ENCODE assay signal across 16 cellular contexts in genomic region chr5:149594206-149594895, GRCh38. TPM values are rescaled to one million over a fixed set of nuclear protein-coding genes. Genes with fewer than 3 reads are reported as not detected.
DNase-seq lines count a peak whose midpoint lies in the region; ATAC-seq and TF ChIP-seq lines count a peak whose summit lies in the region.
"Had no signal": no experiment of that assay in that cellular context is flagged by ENCODE, and none has a peak within 500 bp of the region (broad histone marks: within the 10 kb centered on the region; RNA-seq: fewer than 3 reads in every experiment).

No MANE protein-coding gene starts in this region.

- POLR2A ChIA-PET in PC-9 (lab: Charles Lee; ENCODE audit: unreplicated experiment) = interaction anchor here (0.7 kb wide), 1 partner anchor 196 kb away, joined by 4 read pairs; no protein-coding TSS in a partner anchor

- H3K27me3 Mint-ChIP-seq in type B pancreatic cell = peaks cover 3% of the 10 kb centered on the region

- DNase-seq in PC-9 = no peak
- DNase-seq in dermis microvascular lymphatic vessel endothelial cell (ENCODE audit: low read depth in 2 of 2) = peak; percentile 55 to 69
- no peak for DNase-seq in type B pancreatic cell (ENCODE audit: extremely low spot score, unreplicated experiment)
- no peak for DNase-seq in HuH-7 (ENCODE audit: low spot score)
- no peak for DNase-seq in NCI-H1436 treated with DMSO at 0.1 percent for 48 hours (lab: John Stamatoyannopoulos, UW)
- DNase-seq: BE2C; Calu3; CD4-positive, alpha-beta T cell; DMS53; NCI-H1092 treated with DMSO at 0.1 percent for 48 hours; NCI-H1694; NCI-H2227 treated with DMSO at 0.1 percent for 48 hours; NCI-H524 had no signal

- peak overlapping the region; percentile 15 for H3K27ac Mint-ChIP-seq in type B pancreatic cell
- H3K27ac Mint-ChIP-seq: CD4-positive, alpha-beta T cell had no signal

- peak overlapping the region; percentile 50; the same call in 1 of the 2 replicates for H2AFZ ChIP-seq in PC-9

- no peak for ATAC-seq in GM21526 (IDR thresholded peaks at IDR 0.05; ENCODE audit: low FRiP score, unreplicated experiment)

- no peaks in the 10 kb centered on the region; the same call in 1 of the 2 replicates for H3F3A ChIP-seq in PC-9 (ENCODE audit: insufficient read depth, low read depth)

- intact Hi-C loops in PC-9 (cut with micrococcal nuclease; ENCODE audit: unreplicated experiment) = no loop called here

- TF ChIP-seq CTCF in PC-9 (conservative IDR thresholded peaks at IDR 0.05) = no peak
- TF ChIP-seq CTCF in type B pancreatic cell (conservative IDR thresholded peaks at IDR 0.05) = no peak

- H4K20me1 ChIP-seq in PC-9 (ENCODE audit: insufficient read depth) = no peaks in the 10 kb centered on the region

- 0 out of 2 replicates have a peak overlapping the region, but pooled peaks have one; percentile 7 for H3K4me2 ChIP-seq in PC-9

- CTCF ChIA-PET in PC-9 (lab: Charles Lee) = interaction anchor here (0.5 to 1.1 kb wide), 2 partner anchors 11 to 120 kb away, joined by 4 to 8 read pairs; no protein-coding TSS in a partner anchor

- H3K4me1 ChIP-seq in PC-9 (replicated peaks; ENCODE audit: insufficient read depth) (peaks cover 10% of the 10 kb centered on the region), muscle layer of duodenum (ENCODE audit: control insufficient read depth in 1 of 2, insufficient read depth in 2 of 2, low read length in 2 of 2) (peaks cover 0 to 20% of the 10 kb centered on the region in 2 donors)
- H3K4me1 ChIP-seq: BE2C had no signal

- H3K79me2 ChIP-seq in PC-9 (ENCODE audit: low read depth) = no peaks in the 10 kb centered on the region

- H3K27ac ChIP-seq in PC-9 (no peak overlapping the region), muscle layer of duodenum (ENCODE audit: low read length) (peak overlapping the region; percentile 14)

- H3K27me3 ChIP-seq in PC-9 (ENCODE audit: insufficient read depth, low read depth) (no peaks in the 10 kb centered on the region), muscle layer of duodenum (ENCODE audit: low read depth, low read length) (no peaks in the 10 kb centered on the region)
- H3K27me3 ChIP-seq: BE2C, MG63 had no signal

- BruUV-seq in PC-9 (replicated peaks; lab: Mats Ljungman, UMichigan) = no TSS peak

- H3K4me3 ChIP-seq in PC-9 = no peak overlapping the region
- H3K4me3 ChIP-seq in muscle layer of duodenum (ENCODE audit: low read depth in 1 of 2, low read length in 2 of 2) = no peak overlapping the region
- H3K4me3 ChIP-seq: MG63 had no signal

- H3K9me3 ChIP-seq in PC-9 (ENCODE audit: insufficient read depth, low read depth) (no peaks in the 10 kb centered on the region), muscle layer of duodenum (ENCODE audit: control insufficient read depth in 1 of 2, low read length in 2 of 2) (no peaks in the 10 kb centered on the region)
- H3K9me3 ChIP-seq: BE2C, MG63 had no signal

- H3K36me3 Mint-ChIP-seq in type B pancreatic cell = no peaks in the 10 kb centered on the region

- no peaks in the 10 kb centered on the region for H3K9me3 Mint-ChIP-seq in type B pancreatic cell
- H3K9me3 Mint-ChIP-seq: CD4-positive, alpha-beta T cell had no signal

- H3K9me2 ChIP-seq in PC-9 (ENCODE audit: insufficient read depth) = no peaks in the 10 kb centered on the region

- no peak overlapping the region for H3K4me3 Mint-ChIP-seq in type B pancreatic cell
- H3K4me3 Mint-ChIP-seq: CD4-positive, alpha-beta T cell had no signal

- H3K36me3 ChIP-seq in PC-9 (ENCODE audit: low read depth) (no peaks in the 10 kb centered on the region), muscle layer of duodenum (ENCODE audit: control insufficient read depth in 1 of 2, insufficient read depth in 2 of 2, low read length in 2 of 2) (peaks cover 0 to 12% of the 10 kb centered on the region in 2 donors)
- H3K36me3 ChIP-seq: BE2C, MG63 had no signal

- peaks cover 5% of the 10 kb centered on the region for H3K4me1 Mint-ChIP-seq in type B pancreatic cell (ENCODE audit: unreplicated experiment)

RNA-seq across cellular contexts. Expression of gene ARHGEF37, which starts 13.1 kb away (rescaled TPM):
- total RNA-seq in PC-9 (2021) (5.5 and 8.6 TPM in 2 replicates), dermis microvascular lymphatic vessel endothelial cell (8.3 and 20.6 TPM in 2 replicates), type B pancreatic cell (ENCODE audit: low replicate concordance) (7.1 and 16.8 TPM in 2 replicates)

RNA-seq across cellular contexts. Expression of gene CSNK1A1, which starts 43.1 kb away (rescaled TPM):
- total RNA-seq in PC-9 (2021) (300 and 334 TPM in 2 replicates), dermis microvascular lymphatic vessel endothelial cell (302 and 317 TPM in 2 replicates), type B pancreatic cell (ENCODE audit: low replicate concordance) (224 and 294 TPM in 2 replicates)

Comparison
In these comparisons a context has a peak if more than half of its experiments do, and no peak if none do; other contexts are left out.
1. DNase-seq: peak in dermis microvascular lymphatic vessel endothelial cell (2 of 2); none in PC-9 (0 of 2), type B pancreatic cell (single experiment), HuH-7 (single experiment) and NCI-H1436 treated with DMSO at 0.1 percent for 48 hours (single experiment).